In genomic region chr3:129734449-129734848, GRCh38 we compare ENCODE assay signal across 17 cellular contexts.
DNase-seq lines count a peak whose midpoint lies in the region; ATAC-seq and TF ChIP-seq lines count a peak whose summit lies in the region.
"Had no signal": no experiment of that assay in that cellular context is flagged by ENCODE, and none has a peak within 500 bp of the region (broad histone marks: within the 10 kb centered on the region; RNA-seq: fewer than 3 reads in every experiment).

No MANE protein-coding gene starts in this region.

- H3K27me3 ChIP-seq in GM23338 (ENCODE audit: insufficient read depth): no peaks in the 10 kb centered on the region
- H3K27me3 ChIP-seq in H9 (ENCODE audit: insufficient read depth, low read length): no peaks in the 10 kb centered on the region
- H3K27me3 ChIP-seq in right atrium auricular region: no peaks in the 10 kb centered on the region
- H3K27me3 ChIP-seq in sigmoid colon: no peaks in the 10 kb centered on the region
- H3K27me3 ChIP-seq in upper lobe of right lung: no peaks in the 10 kb centered on the region

- TF ChIP-seq CTCF in GM23338 (conservative IDR thresholded peaks at IDR 0.05; ENCODE audit: low read depth in 2 of 2) (no peak), H9 (conservative IDR thresholded peaks at IDR 0.05) (no peak), WTC11 (IDR thresholded peaks at IDR 0.05) (no peak), neural crest cell (conservative IDR thresholded peaks at IDR 0.05) (no peak), right atrium auricular region (IDR thresholded peaks at IDR 0.05) (no peak), sigmoid colon (IDR thresholded peaks at IDR 0.05) (no peak), upper lobe of right lung (IDR thresholded peaks at IDR 0.05) (no peak)

- ATAC-seq in GM23338: no peak
- ATAC-seq in WTC11: no peak
- no peak for ATAC-seq in upper lobe of right lung
- ATAC-seq: HCT116 had no signal

- H3K27ac ChIP-seq in GM23338 (ENCODE audit: low read depth): no peak overlapping the region
- no peak overlapping the region for H3K27ac ChIP-seq in H9 (ENCODE audit: insufficient read length, low read depth, low read length)
- no peak overlapping the region for H3K27ac ChIP-seq in right atrium auricular region
- H3K27ac ChIP-seq in sigmoid colon: no peak overlapping the region
- no peak overlapping the region for H3K27ac ChIP-seq in upper lobe of right lung

- no peak overlapping the region for H2BK12ac ChIP-seq in H9 (ENCODE audit: insufficient read length, low read depth, low read length)

- no peaks in the 10 kb centered on the region for H3K27me3 Mint-ChIP-seq in GM23338 (ENCODE audit: insufficient read depth, low read depth, poor library complexity)
- H3K27me3 Mint-ChIP-seq in H9 (ENCODE audit: low read depth): no peaks in the 10 kb centered on the region
- no peaks in the 10 kb centered on the region for H3K27me3 Mint-ChIP-seq in WTC11 (ENCODE audit: low read depth)
- H3K27me3 Mint-ChIP-seq in neural crest cell (ENCODE audit: low read depth): no peaks in the 10 kb centered on the region
- H3K27me3 Mint-ChIP-seq: CD4-positive, alpha-beta memory T cell had no signal

- peaks cover 16% of the 10 kb centered on the region for H3K4me1 ChIP-seq in GM23338 (ENCODE audit: insufficient read depth)
- H3K4me1 ChIP-seq in H9 (ENCODE audit: insufficient read depth, low read length): peaks cover 8% of the 10 kb centered on the region; the same call in 1 of the 2 replicates
- no peaks in the 10 kb centered on the region for H3K4me1 ChIP-seq in right atrium auricular region
- H3K4me1 ChIP-seq in sigmoid colon: peaks cover 0 to 13% (median 4%) of the 10 kb centered on the region in 4 donors
- no peaks in the 10 kb centered on the region for H3K4me1 ChIP-seq in upper lobe of right lung

- H3K4ac ChIP-seq in H9 (ENCODE audit: low read depth, low read length): no peak overlapping the region

- H3K9me3 ChIP-seq in H9 (ENCODE audit: control insufficient read depth, low read depth, low read length) (no peaks in the 10 kb centered on the region), right atrium auricular region (no peaks in the 10 kb centered on the region), sigmoid colon (no peaks in the 10 kb centered on the region), upper lobe of right lung (no peaks in the 10 kb centered on the region)

- no peak overlapping the region for H4K91ac ChIP-seq in H9 (ENCODE audit: insufficient read length, low read depth, low read length)

- H2AFZ ChIP-seq in GM23338: no peak overlapping the region
- no peak overlapping the region for H2AFZ ChIP-seq in H9 (ENCODE audit: low read length)

- POLR2A ChIA-PET in WTC11 (lab: Charles Lee): no interaction called here

- H3K4me3 ChIP-seq in GM23338 (no peak overlapping the region), right atrium auricular region (no peak overlapping the region), sigmoid colon (no peak overlapping the region), upper lobe of right lung (no peak overlapping the region)

- H2BK5ac ChIP-seq in H9 (ENCODE audit: insufficient read length, low read length): no peak overlapping the region

- H2BK15ac ChIP-seq in H9 (ENCODE audit: low read depth, low read length): no peak overlapping the region

- no peak overlapping the region for H2BK20ac ChIP-seq in H9 (ENCODE audit: low read depth, low read length, poor library complexity, severe bottlenecking)

- no peaks in the 10 kb centered on the region for H3K36me3 ChIP-seq in GM23338 (ENCODE audit: insufficient read depth)
- H3K36me3 ChIP-seq in right atrium auricular region: no peaks in the 10 kb centered on the region
- no peaks in the 10 kb centered on the region for H3K36me3 ChIP-seq in sigmoid colon
- H3K36me3 ChIP-seq in upper lobe of right lung: no peaks in the 10 kb centered on the region

- H3K27ac Mint-ChIP-seq in GM23338 (peak overlapping the region; percentile 56; the same call in 1 of the 2 replicates), H9 (0 out of 7 replicates have a peak overlapping the region, but pooled peaks of 2 of the 3 experiments have one; percentile 31 to 53), WTC11 (peak overlapping the region; percentile 63; the same call in 1 of the 2 replicates), neural crest cell (ENCODE audit: unreplicated experiment) (peak overlapping the region; percentile 9)

- H3K4me2 ChIP-seq in GM23338: no peak overlapping the region
- H3K4me2 ChIP-seq in H9 (ENCODE audit: insufficient read depth, insufficient read length, low read length): no peak overlapping the region

- H3K23ac ChIP-seq in H9 (ENCODE audit: insufficient read length, low read depth, low read length): no peak overlapping the region

- no peak overlapping the region for H2AK5ac ChIP-seq in H9 (ENCODE audit: insufficient read length, low read length)

- no peak for DNase-seq in GM23338 (ENCODE audit: low spot score)
- no peak for DNase-seq in H9
- no peak for DNase-seq in WTC11 (ENCODE audit: low spot score)
- no peak for DNase-seq in neural crest cell (ENCODE audit: low read depth, low spot score)
- no peak for DNase-seq in right atrium auricular region (ENCODE audit: low spot score)
- no peak for DNase-seq in sigmoid colon
- no peak for DNase-seq in upper lobe of right lung
- DNase-seq: C1 segment of cervical spinal cord; Calu3; CD4-positive, alpha-beta memory T cell; COR-L47; DMS53; DMS79 treated with DMSO at 0.1 percent for 48 hours; GF-D8; GOT3; H7 had no signal

- CTCF ChIA-PET in WTC11 (lab: Charles Lee): no interaction called here

- H3K9me3 Mint-ChIP-seq in GM23338: no peaks in the 10 kb centered on the region
- no peaks in the 10 kb centered on the region for H3K9me3 Mint-ChIP-seq in H9
- no peaks in the 10 kb centered on the region for H3K9me3 Mint-ChIP-seq in WTC11
- H3K9me3 Mint-ChIP-seq in neural crest cell: no peaks in the 10 kb centered on the region
- H3K9me3 Mint-ChIP-seq: CD4-positive, alpha-beta memory T cell had no signal

- no peak overlapping the region for H4K5ac ChIP-seq in H9 (ENCODE audit: insufficient read length, low read depth, low read length)

- H3K9me2 ChIP-seq in GM23338 (ENCODE audit: insufficient read depth): no peaks in the 10 kb centered on the region

- H3F3A ChIP-seq in GM23338 (replicated peaks; ENCODE audit: low read depth): no peaks in the 10 kb centered on the region

- H3K23me2 ChIP-seq in H9 (ENCODE audit: insufficient read length, low read depth, low read length, poor library complexity, severe bottlenecking): no peaks in the 10 kb centered on the region

- H3K14ac ChIP-seq in H9 (ENCODE audit: insufficient read depth, low read length): no peak overlapping the region

- H3K56ac ChIP-seq in H9 (ENCODE audit: insufficient read length, low read depth, low read length): no peak overlapping the region

- H3K9ac ChIP-seq in H9 (ENCODE audit: extremely low read depth, insufficient read length, low read length): no peak overlapping the region

- H3K18ac ChIP-seq in H9 (ENCODE audit: insufficient read length, low read depth, low read length): no peak overlapping the region

- no peak for TF ChIP-seq POLR2A in sigmoid colon (IDR thresholded peaks at IDR 0.05)

- no peak overlapping the region for H3T11ph ChIP-seq in H9 (ENCODE audit: low read length)

- no peaks in the 10 kb centered on the region for H3K79me1 ChIP-seq in H9 (ENCODE audit: insufficient read depth, low read depth, low read length, poor library complexity, severe bottlenecking)

- H3K36me3 Mint-ChIP-seq in GM23338 (ENCODE audit: low read depth) (no peaks in the 10 kb centered on the region), H9 (ENCODE audit: insufficient read depth in 1 of 3, low read depth in 3 of 3) (no peaks in the 10 kb centered on the region), WTC11 (no peaks in the 10 kb centered on the region), neural crest cell (ENCODE audit: low read depth) (no peaks in the 10 kb centered on the region)

- H4K20me1 ChIP-seq in GM23338 (replicated peaks; ENCODE audit: insufficient read depth) (no peaks in the 10 kb centered on the region), H9 (ENCODE audit: control insufficient read depth, insufficient read depth, insufficient read length) (no peaks in the 10 kb centered on the region)

- no peak overlapping the region for H2BK120ac ChIP-seq in H9 (ENCODE audit: low read depth, low read length, poor library complexity, severe bottlenecking)

- intact Hi-C loops in sigmoid colon (cut with DNase I): no loop called here
- intact Hi-C loops in upper lobe of right lung (cut with DNase I): no loop called here

- TF ChIP-seq EP300 in sigmoid colon (IDR thresholded peaks at IDR 0.05): no peak

- H3K4me3 Mint-ChIP-seq in GM23338 (no peak overlapping the region), H9 (no peak overlapping the region; a peak in 1 of 5 replicates), WTC11 (no peak overlapping the region), neural crest cell (no peak overlapping the region)
- H3K4me3 Mint-ChIP-seq: CD4-positive, alpha-beta memory T cell had no signal

- no CpG with 5 or more reads among the region's 2 CpGs for WGBS in H9 (ENCODE audit: extremely low coverage, insufficient read length, low lambda C conversion rate)
- 93 to 94% methylated on average over 2 of the region's 2 CpGs for WGBS in sigmoid colon, 2 donors

- H3K79me2 ChIP-seq in GM23338 (replicated peaks; ENCODE audit: insufficient read depth) (no peaks in the 10 kb centered on the region), H9 (ENCODE audit: insufficient read depth, low read length) (no peaks in the 10 kb centered on the region)

- H3K4me1 Mint-ChIP-seq in GM23338: peaks cover 15% of the 10 kb centered on the region
- H3K4me1 Mint-ChIP-seq in H9: peaks cover 16 to 17% of the 10 kb centered on the region in 2 experiments
- peaks cover 18% of the 10 kb centered on the region for H3K4me1 Mint-ChIP-seq in WTC11
- peaks cover 16% of the 10 kb centered on the region for H3K4me1 Mint-ChIP-seq in neural crest cell

- H4K8ac ChIP-seq in H9 (replicated peaks; ENCODE audit: insufficient read length, low read depth, low read length): no peak overlapping the region

TF ChIP-seq in GM23338, 12 proteins besides CTCF, POLR2A, EP300 and RAD21 (continues in another document):
- no peak for TF ChIP-seq ZNF331 (CRISPR knock-in tag; IDR thresholded peaks at IDR 0.05; ENCODE audit: low read depth)
- TF ChIP-seq EZH2phosphoT487 (IDR thresholded peaks at IDR 0.05; ENCODE audit: unreplicated experiment): no peak

TF ChIP-seq in WTC11, 78 proteins besides CTCF, POLR2A, EP300 and RAD21 (continues in another document):
- TF ChIP-seq ESRRA (CRISPR knock-in tag; IDR thresholded peaks at IDR 0.05; ENCODE audit: borderline replicate concordance) (no peak), NR3C1 (CRISPR knock-in tag; conservative IDR thresholded peaks at IDR 0.05; ENCODE audit: low read depth) (no peak), FOXP1 (CRISPR knock-in tag; IDR thresholded peaks at IDR 0.05; ENCODE audit: borderline replicate concordance) (no peak)

Comparison
In these comparisons a context has a peak if more than half of its experiments do, and no peak if none do; other contexts are left out.
1. H3K27ac Mint-ChIP-seq: peak in every context shown above with its lines; median percentile 63 in WTC11; 56 in GM23338; 42 in H9; 9 in neural crest cell.